ENCODE assay signal across 16 cellular contexts in genomic region chr6:28215425-28215824, GRCh38. TPM values are rescaled to one million over a fixed set of nuclear protein-coding genes. Genes with fewer than 3 reads are reported as not detected.
DNase-seq lines count a peak whose midpoint lies in the region; ATAC-seq, FAIRE-seq and TF ChIP-seq lines count a peak whose summit lies in the region.
"Had no signal": no experiment of that assay in that cellular context is flagged by ENCODE, and none has a peak within 500 bp of the region (broad histone marks: within the 10 kb centered on the region; RNA-seq: fewer than 3 reads in every experiment).

No MANE protein-coding gene starts in this region.

- H2AFZ ChIP-seq in GM12878 (ENCODE audit: control insufficient read depth, low read depth, low read length) (no peak overlapping the region), keratinocyte (ENCODE audit: control insufficient read depth, low read length) (peak overlapping the region; percentile 65), neural progenitor cell (replicated peaks) (no peak overlapping the region)

- no peak overlapping the region for H3K27ac Mint-ChIP-seq in neural progenitor cell
- H3K27ac Mint-ChIP-seq: activated CD8-positive, alpha-beta T cell treated with anti-CD3 and anti-CD28 coated beads, Interleukin-2, amount 10 ng/mL, durations not matched to agents 7 days and 5 days; brain; mesothelial cell of epicardium had no signal

- TF ChIP-seq CTCF in HEK293 (tag by site-specific recombination; IDR thresholded peaks at IDR 0.05) (no peak), GM12878 (IDR thresholded peaks at IDR 0.05 in 2 of 3, conservative IDR thresholded peaks at IDR 0.05 in 1 of 3; ENCODE audit: control insufficient read depth in 2 of 3, extremely low read depth in 1 of 3, insufficient read depth in 1 of 3, low read depth in 3 of 3, low read length in 3 of 3) (no peak), keratinocyte (optimal IDR thresholded peaks at IDR 0.05 in 1 of 3, IDR thresholded peaks at IDR 0.05 in 1 of 3, conservative IDR thresholded peaks at IDR 0.05 in 1 of 3; ENCODE audit: extremely low read depth in 1 of 3, insufficient read depth in 2 of 3, low read length in 3 of 3) (no peak), neural progenitor cell (IDR thresholded peaks at IDR 0.05) (no peak), vagina (IDR thresholded peaks at IDR 0.05) (no peak)

- H3K9me3 ChIP-seq in HEK293 (ENCODE audit: control insufficient read depth, insufficient read depth, low read depth, low read length) (no peaks in the 10 kb centered on the region), GM12878 (replicated peaks; ENCODE audit: control insufficient read depth, insufficient read depth, low read length) (no peaks in the 10 kb centered on the region), keratinocyte (ENCODE audit: control insufficient read depth, low read depth, low read length) (no peaks in the 10 kb centered on the region), neural progenitor cell (ENCODE audit: low read depth) (no peaks in the 10 kb centered on the region), vagina (no peaks in the 10 kb centered on the region)
- H3K9me3 ChIP-seq: gastroesophageal sphincter, ovary had no signal

- H3K4me3 ChIP-seq in HEK293 (ENCODE audit: low read depth, low read length) (no peak overlapping the region), GM12878 (no peak overlapping the region), keratinocyte (ENCODE audit: control insufficient read depth in 2 of 3, extremely low read depth in 1 of 3, insufficient read depth in 2 of 3, low read depth in 1 of 3, low read length in 3 of 3) (peak overlapping the region in 1 of 3 experiments; percentile 1), neural progenitor cell (no peak overlapping the region), vagina (no peak overlapping the region)
- H3K4me3 ChIP-seq: gastroesophageal sphincter, ovary, SK-N-MC had no signal

- H3K4me2 ChIP-seq in GM12878 (ENCODE audit: control insufficient read depth, insufficient read depth) (no peak overlapping the region), keratinocyte (ENCODE audit: control insufficient read depth, extremely low read depth, insufficient read depth, low read depth, low read length) (peak overlapping the region; percentile 44), neural progenitor cell (no peak overlapping the region)

- ATAC-seq in GM12878 (no peak), GM18519 (IDR thresholded peaks at IDR 0.05; ENCODE audit: low FRiP score, unreplicated experiment) (no peak)
- ATAC-seq: activated CD8-positive, alpha-beta T cell treated with anti-CD3 and anti-CD28 coated beads, Interleukin-2, amount 10 ng/mL, durations not matched to agents 7 days and 5 days; gastroesophageal sphincter had no signal

- TF ChIP-seq POLR2A in GM12878 (IDR thresholded peaks at IDR 0.05; ENCODE audit: low read depth, low read length) (no peak), vagina (IDR thresholded peaks at IDR 0.05) (no peak)

- in situ Hi-C loops in GM12878 (cut with MboI) = loop anchor here (5.0 kb wide), 1 partner anchor 73 kb away; the partner anchor contains the start of gene ZKSCAN8

- H3K27me3 ChIP-seq in GM12878 (replicated peaks in 1 of 2; ENCODE audit: control insufficient read depth in 2 of 2, insufficient read depth in 2 of 2, low read length in 1 of 2) = no peaks in the 10 kb centered on the region; a peak in 1 of 4 replicates
- no peaks in the 10 kb centered on the region for H3K27me3 ChIP-seq in keratinocyte (ENCODE audit: control insufficient read depth, extremely low read depth, insufficient read depth, low read length)
- peaks cover 77% of the 10 kb centered on the region for H3K27me3 ChIP-seq in neural progenitor cell
- no peaks in the 10 kb centered on the region for H3K27me3 ChIP-seq in vagina
- H3K27me3 ChIP-seq: ovary had no signal

- H3K27ac ChIP-seq in HEK293 (ENCODE audit: extremely low read depth, low read depth, low read length) (no peak overlapping the region), GM12878 (ENCODE audit: control insufficient read depth, insufficient read depth) (no peak overlapping the region), keratinocyte (ENCODE audit: control insufficient read depth, insufficient read depth, low read length) (no peak overlapping the region), neural progenitor cell (no peak overlapping the region), vagina (no peak overlapping the region)
- H3K27ac ChIP-seq: gastroesophageal sphincter, ovary, SK-N-MC had no signal

- DNase-seq in AG20443 (ENCODE audit: low spot score) (peak; percentile 43), GM12878 (ENCODE audit: low read depth, low spot score) (no peak), keratinocyte (ENCODE audit: low read depth, low spot score) (no peak), neural progenitor cell (ENCODE audit: low spot score) (no peak), vagina (ENCODE audit: extremely low spot score in 2 of 2) (no peak)
- no peak for DNase-seq in activated CD4-positive, CD25-positive, alpha-beta regulatory T cell (lab: John Stamatoyannopoulos, UW)
- DNase-seq: activated CD8-positive, alpha-beta T cell treated with anti-CD3 and anti-CD28 coated beads, Interleukin-2, amount 10 ng/mL, durations not matched to agents 7 days and 5 days; activated effector memory CD4-positive, alpha-beta T cell treated with anti-CD3 and anti-CD28 coated beads, Interleukin-2, amount 50 U/mL, for 16 hours; effector CD8-positive, alpha-beta T cell; ovary had no signal

- H3K27me3 Mint-ChIP-seq in neural progenitor cell (ENCODE audit: insufficient read depth, low read depth) = peaks cover 33% of the 10 kb centered on the region

- H4K20me1 ChIP-seq in GM12878 (ENCODE audit: control insufficient read depth, insufficient read depth) (no peaks in the 10 kb centered on the region), keratinocyte (ENCODE audit: control insufficient read depth, extremely low read depth, insufficient read depth, low read length) (no peaks in the 10 kb centered on the region), neural progenitor cell (ENCODE audit: low read depth) (no peaks in the 10 kb centered on the region)

- peaks cover 3% of the 10 kb centered on the region for H3K9me3 Mint-ChIP-seq in neural progenitor cell
- H3K9me3 Mint-ChIP-seq: mesothelial cell of epicardium had no signal

- no peak for TF ChIP-seq RAD21 in GM12878 (IDR thresholded peaks at IDR 0.05; ENCODE audit: insufficient read depth, low read depth, low read length)

- POLR2A ChIA-PET in HEK293 (lab: Yijun Ruan, JAX) = interaction anchor here (1.1 kb wide), 1 partner anchor 74 kb away, joined by 3 read pairs; the partner anchor contains the start of gene ZKSCAN8
- POLR2A ChIA-PET in GM12878 (lab: Charles Lee) = interaction anchor here (0.6 kb wide), 1 partner anchor 30 kb away, joined by 3 read pairs; no protein-coding TSS in a partner anchor

- intact Hi-C loops in GM12878 (cut with micrococcal nuclease; ENCODE audit: unreplicated experiment) (loop anchor here (10.0 kb wide), 1 partner anchor 729 kb away; no protein-coding TSS in a partner anchor), vagina (cut with DNase I) (no loop called here)

- WGBS in GM12878 (ENCODE audit: insufficient coverage, insufficient replicate concordance, low lambda C conversion rate, missing lambda C conversion rate) = 65% methylated on average over 8 of the region's 8 CpGs

- BruUV-seq in GM12878 (replicated peaks; lab: Mats Ljungman, UMichigan) = no TSS peak

- H3K4me1 ChIP-seq in HEK293 (ENCODE audit: control insufficient read depth, insufficient read depth, low read length) (no peaks in the 10 kb centered on the region; the same call in 1 of the 2 replicates), GM12878 (ENCODE audit: control insufficient read depth, insufficient read depth, low read length) (peaks cover 13% of the 10 kb centered on the region), keratinocyte (ENCODE audit: control insufficient read depth, extremely low read depth, insufficient read depth, low read length) (peaks cover 10% of the 10 kb centered on the region), neural progenitor cell (peaks cover 14% of the 10 kb centered on the region), vagina (peaks cover 15% of the 10 kb centered on the region)

- RAD21 ChIA-PET in GM12878 (lab: Charles Lee; ENCODE audit: unreplicated experiment) = no interaction called here

- CTCF ChIA-PET in HEK293 (lab: Yijun Ruan, JAX) = interaction anchor here (2.0 kb wide), 1 partner anchor 141 kb away, joined by 5 read pairs; no protein-coding TSS in a partner anchor
- CTCF ChIA-PET in GM12878 (lab: Yijun Ruan, JAX) = no interaction called here

- no peak overlapping the region for H3K9ac ChIP-seq in GM12878 (ENCODE audit: control insufficient read depth, insufficient read depth, low read length)
- no peak overlapping the region for H3K9ac ChIP-seq in keratinocyte (ENCODE audit: control insufficient read depth, extremely low read depth, insufficient read depth, low read length)
- H3K9ac ChIP-seq in neural progenitor cell = no peak overlapping the region

- H3K36me3 ChIP-seq in HEK293 (ENCODE audit: control insufficient read depth in 2 of 2, insufficient read depth in 1 of 2, low read length in 2 of 2) = no peaks in the 10 kb centered on the region
- no peaks in the 10 kb centered on the region for H3K36me3 ChIP-seq in GM12878 (ENCODE audit: control insufficient read depth in 2 of 2, insufficient read depth in 2 of 2, low read length in 1 of 2)
- no peaks in the 10 kb centered on the region for H3K36me3 ChIP-seq in keratinocyte (ENCODE audit: control insufficient read depth in 2 of 2, extremely low read depth in 1 of 2, insufficient read depth in 2 of 2, low read length in 2 of 2)
- H3K36me3 ChIP-seq in neural progenitor cell = no peaks in the 10 kb centered on the region
- no peaks in the 10 kb centered on the region for H3K36me3 ChIP-seq in vagina
- H3K36me3 ChIP-seq: gastroesophageal sphincter, ovary had no signal

- no peaks in the 10 kb centered on the region for H3K79me2 ChIP-seq in GM12878 (ENCODE audit: control insufficient read depth, insufficient read depth, low read length)
- no peaks in the 10 kb centered on the region for H3K79me2 ChIP-seq in keratinocyte (ENCODE audit: control insufficient read depth, insufficient read depth, low read length)
- H3K79me2 ChIP-seq in neural progenitor cell (ENCODE audit: low read depth) = no peaks in the 10 kb centered on the region

- FAIRE-seq in GM12878 (lab: Jason Lieb, UNC) (no peak), keratinocyte (lab: Jason Lieb, UNC) (peak; percentile 52)

- H3K36me3 Mint-ChIP-seq in neural progenitor cell = no peaks in the 10 kb centered on the region
- H3K36me3 Mint-ChIP-seq: brain, mesothelial cell of epicardium had no signal

- SMC1A ChIA-PET in GM12878 (lab: Charles Lee; ENCODE audit: uncharacterized antibody, unreplicated experiment) = no interaction called here

- H3K4me1 Mint-ChIP-seq in neural progenitor cell = peaks cover 13% of the 10 kb centered on the region

- no peaks in the 10 kb centered on the region for H3K9me1 ChIP-seq in keratinocyte (ENCODE audit: control insufficient read depth, extremely low read depth, insufficient read depth, low read length)

- TF ChIP-seq EP300 in GM12878 (IDR thresholded peaks at IDR 0.05; ENCODE audit: borderline replicate concordance in 1 of 2, control insufficient read depth in 1 of 2, low read depth in 2 of 2, low read length in 2 of 2) = no peak

- H3K4me3 Mint-ChIP-seq in neural progenitor cell = no peak overlapping the region
- H3K4me3 Mint-ChIP-seq: activated CD8-positive, alpha-beta T cell treated with anti-CD3 and anti-CD28 coated beads, Interleukin-2, amount 10 ng/mL, durations not matched to agents 7 days and 5 days; mesothelial cell of epicardium had no signal

- dilution Hi-C loops in keratinocyte (cut with MboI; ENCODE audit: extremely low pct_ligation_motif_present, low sequenced_read_pairs) = no loop called here

- H3F3A ChIP-seq in neural progenitor cell (ENCODE audit: low read depth) = peaks cover 23% of the 10 kb centered on the region

RNA-seq across cellular contexts. Expression of gene ZSCAN9, which starts 9.7 kb away (rescaled TPM):
- total RNA-seq in GM12878 (2013; cell fraction: nucleolus; rRNA removed) = 57.9 and 64.7 TPM in 2 replicates
- total RNA-seq in GM12878 (2014; rRNA removed) = 17.8 and 20.9 TPM in 2 replicates
- 22.6 and 23.4 TPM in 2 replicates for total RNA-seq in GM12878 (2014; rRNA removed; fragmentation: Illumina TruSeq; extraction: Trizol)
- 16.6 and 17.0 TPM in 2 replicates for total RNA-seq in GM12878 (2021)
- 8.5 TPM for polyA plus RNA-seq in GM12878 (2011; ENCODE audit: low read depth)
- 28.7 and 29.2 TPM in 2 replicates for polyA plus RNA-seq in GM12878 (2011; rRNA removed)
- polyA plus RNA-seq in GM12878 (2011; cell fraction: cytosol; rRNA removed) = 16.7 and 18.9 TPM in 2 replicates
- polyA plus RNA-seq in GM12878 (2011; cell fraction: nucleus; rRNA removed) = 26.2 and 30.2 TPM in 2 replicates
- 7.0 and 9.1 TPM in 2 replicates for polyA plus RNA-seq in GM12878 (2012)
- polyA plus RNA-seq in GM12878 (2014; fragmentation: Illumina TruSeq; extraction: Trizol) = 22.8 and 25.3 TPM in 2 replicates
- 10 to 100 TPM; 10.2 to 12.4 TPM for polyA plus RNA-seq in GM12878 (2014; fragmentation: Nextera tagmentation; extraction: Ambion mirVana)
- polyA plus RNA-seq in GM12878 (2014; rRNA removed) = 16.9 and 22.5 TPM in 2 replicates
- 10 to 100 TPM in 1 of 2 experiments, 1 to 10 TPM in 1; 8.1 to 10.4 TPM for polyA plus RNA-seq in GM12878 (2016; fragmentation: Nextera tagmentation; extraction: Ambion mirVana)
- polyA minus RNA-seq in GM12878 (2011; rRNA and poly(A)+ RNA removed) = 28.9 and 32.7 TPM in 2 replicates
- 3.6 and 3.9 TPM in 2 replicates for polyA minus RNA-seq in GM12878 (2011; cell fraction: cytosol; rRNA and poly(A)+ RNA removed)
- polyA minus RNA-seq in GM12878 (2011; cell fraction: nucleus; rRNA and poly(A)+ RNA removed) = 27.8 and 40.8 TPM in 2 replicates
- 8.3 to 15.9 TPM (median 12.0 TPM) in 3 replicates for polyA plus RNA-seq in keratinocyte
- polyA plus RNA-seq in keratinocyte (2011; ENCODE audit: low read depth) = 8.0 TPM
- 4.6 and 8.4 TPM in 2 replicates for polyA plus RNA-seq in keratinocyte (2011; cell fraction: cytosol; rRNA removed)
- polyA plus RNA-seq in keratinocyte (2011; cell fraction: nucleus; rRNA removed) = 29.4 and 36.9 TPM in 2 replicates
- 4.9 and 12.9 TPM in 2 replicates for polyA plus RNA-seq in keratinocyte (2012; ENCODE audit: low replicate concordance)
- 2.2 to 11.5 TPM (median 11.2 TPM) in 3 replicates for polyA minus RNA-seq in keratinocyte
- 4.6 TPM for polyA minus RNA-seq in keratinocyte (2011; cell fraction: cytosol; rRNA and poly(A)+ RNA removed)
- 9.9 and 12.6 TPM in 2 replicates for polyA minus RNA-seq in keratinocyte (2011; cell fraction: nucleus; rRNA and poly(A)+ RNA removed)
- 34.6 and 34.7 TPM in 2 replicates for total RNA-seq in neural progenitor cell (ENCODE audit: low replicate concordance)
- total RNA-seq in vagina = 11.3 TPM

RNA-seq across cellular contexts. Expression of gene ZKSCAN4, which starts 36.6 kb away (rescaled TPM):
- 7.5 and 8.4 TPM in 2 replicates for total RNA-seq in GM12878 (2013; cell fraction: nucleolus; rRNA removed)
- 4.4 and 5.8 TPM in 2 replicates for total RNA-seq in GM12878 (2014; rRNA removed)
- 5.8 and 6.1 TPM in 2 replicates for total RNA-seq in GM12878 (2014; rRNA removed; fragmentation: Illumina TruSeq; extraction: Trizol)
- total RNA-seq in GM12878 (2021) = 5.8 and 6.4 TPM in 2 replicates
- polyA plus RNA-seq in GM12878 (2011; ENCODE audit: low read depth) = 2.7 TPM
- 5.5 and 7.0 TPM in 2 replicates for polyA plus RNA-seq in GM12878 (2011; rRNA removed)
- polyA plus RNA-seq in GM12878 (2011; cell fraction: cytosol; rRNA removed) = 3.2 and 3.9 TPM in 2 replicates
- 4.3 and 4.9 TPM in 2 replicates for polyA plus RNA-seq in GM12878 (2011; cell fraction: nucleus; rRNA removed)
- polyA plus RNA-seq in GM12878 (2012) = 3.3 and 5.0 TPM in 2 replicates
- 6.5 and 7.4 TPM in 2 replicates for polyA plus RNA-seq in GM12878 (2014; fragmentation: Illumina TruSeq; extraction: Trizol)
- polyA plus RNA-seq in GM12878 (2014; fragmentation: Nextera tagmentation; extraction: Ambion mirVana) = 1 to 10 TPM; 3.0 to 3.3 TPM
- polyA plus RNA-seq in GM12878 (2014; rRNA removed) = 4.3 and 4.8 TPM in 2 replicates
- polyA plus RNA-seq in GM12878 (2016; fragmentation: Nextera tagmentation; extraction: Ambion mirVana) = 1 to 10 TPM; 4.9 to 5.1 TPM
- polyA minus RNA-seq in GM12878 (2011; rRNA and poly(A)+ RNA removed) = 6.5 and 7.1 TPM in 2 replicates
- 2.7 and 3.2 TPM in 2 replicates for polyA minus RNA-seq in GM12878 (2011; cell fraction: cytosol; rRNA and poly(A)+ RNA removed)
- 3.7 and 4.2 TPM in 2 replicates for polyA minus RNA-seq in GM12878 (2011; cell fraction: nucleus; rRNA and poly(A)+ RNA removed)
- 2.6 to 3.5 TPM (median 2.9 TPM) in 3 replicates for polyA plus RNA-seq in keratinocyte
- 0.69 TPM for polyA plus RNA-seq in keratinocyte (2011; ENCODE audit: low read depth)
- polyA plus RNA-seq in keratinocyte (2011; cell fraction: cytosol; rRNA removed) = 1.6 and 1.9 TPM in 2 replicates
- polyA plus RNA-seq in keratinocyte (2011; cell fraction: nucleus; rRNA removed) = 3.5 and 3.8 TPM in 2 replicates
- 2.3 and 2.7 TPM in 2 replicates for polyA plus RNA-seq in keratinocyte (2012; ENCODE audit: low replicate concordance)
- polyA minus RNA-seq in keratinocyte = 0.56 to 3.2 TPM (median 2.8 TPM) in 3 replicates
- 2.7 TPM for polyA minus RNA-seq in keratinocyte (2011; cell fraction: cytosol; rRNA and poly(A)+ RNA removed)
- 2.1 and 2.4 TPM in 2 replicates for polyA minus RNA-seq in keratinocyte (2011; cell fraction: nucleus; rRNA and poly(A)+ RNA removed)
- 5.9 and 9.8 TPM in 2 replicates for total RNA-seq in neural progenitor cell (ENCODE audit: low replicate concordance)
- 5.9 TPM for total RNA-seq in vagina

RNA-seq across cellular contexts. Expression of gene NKAPL, which starts 43.7 kb away (rescaled TPM):
- 0.29 TPM in 1 of 2 replicates, not detected in the other for total RNA-seq in GM12878 (2013; cell fraction: nucleolus; rRNA removed)
- total RNA-seq in GM12878 (2014; rRNA removed) (0.16 and 0.17 TPM in 2 replicates), GM12878 (2014; rRNA removed; fragmentation: Illumina TruSeq; extraction: Trizol) (0.27 and 0.32 TPM in 2 replicates), GM12878 (2021) (0.11 and 0.18 TPM in 2 replicates), neural progenitor cell (ENCODE audit: low replicate concordance) (not detected in 2 replicates), vagina (not detected)
- polyA plus RNA-seq in GM12878 (2011; ENCODE audit: low read depth) = not detected
- polyA plus RNA-seq in GM12878 (2011; rRNA removed) (not detected in 2 replicates), GM12878 (2014; fragmentation: Illumina TruSeq; extraction: Trizol) (0.15 and 0.29 TPM in 2 replicates), GM12878 (2014; fragmentation: Nextera tagmentation; extraction: Ambion mirVana) (under 1 TPM; 0.10 to 0.22 TPM), GM12878 (2014; rRNA removed) (0.27 and 0.31 TPM in 2 replicates), GM12878 (2016; fragmentation: Nextera tagmentation; extraction: Ambion mirVana) (under 1 TPM; 0.19 to 0.48 TPM), keratinocyte (0.25 to 0.35 TPM (median 0.31 TPM) in 3 replicates)
- polyA plus RNA-seq in GM12878 (2011; cell fraction: cytosol; rRNA removed) = not detected in 2 replicates
- polyA plus RNA-seq in GM12878 (2011; cell fraction: nucleus; rRNA removed) = 0.07 TPM in 1 of 2 replicates, not detected in the other
- 0.09 and 0.21 TPM in 2 replicates for polyA plus RNA-seq in GM12878 (2012)
- not detected in 2 replicates for polyA minus RNA-seq in GM12878 (2011; rRNA and poly(A)+ RNA removed)
- polyA minus RNA-seq in GM12878 (2011; cell fraction: cytosol; rRNA and poly(A)+ RNA removed) = not detected in 2 replicates
- polyA minus RNA-seq in GM12878 (2011; cell fraction: nucleus; rRNA and poly(A)+ RNA removed) = not detected in 2 replicates
- polyA plus RNA-seq in keratinocyte (2011; ENCODE audit: low read depth) = 1.6 TPM
- polyA plus RNA-seq in keratinocyte (2011; cell fraction: cytosol; rRNA removed) = 0.40 and 0.48 TPM in 2 replicates
- polyA plus RNA-seq in keratinocyte (2011; cell fraction: nucleus; rRNA removed) = 0.29 and 0.59 TPM in 2 replicates
- 0.47 and 1.0 TPM in 2 replicates for polyA plus RNA-seq in keratinocyte (2012; ENCODE audit: low replicate concordance)
- polyA minus RNA-seq in keratinocyte = 0.56 TPM in 1 of 3 replicates, not detected in the others
- not detected for polyA minus RNA-seq in keratinocyte (2011; cell fraction: cytosol; rRNA and poly(A)+ RNA removed)
- 0.32 TPM in 1 of 2 replicates, not detected in the other for polyA minus RNA-seq in keratinocyte (2011; cell fraction: nucleus; rRNA and poly(A)+ RNA removed)
- total RNA-seq: activated CD8-positive, alpha-beta T cell treated with anti-CD3 and anti-CD28 coated beads, Interleukin-2, amount 10 ng/mL, durations not matched to agents 7 days and 5 days; mesothelial cell of epicardium had no signal

RNA-seq across cellular contexts. Expression of gene ZSCAN26, which starts 51.5 kb away (rescaled TPM):
- 36.7 and 38.1 TPM in 2 replicates for total RNA-seq in GM12878 (2013; cell fraction: nucleolus; rRNA removed)
- total RNA-seq in GM12878 (2014; rRNA removed) = 4.5 and 8.7 TPM in 2 replicates
- total RNA-seq in GM12878 (2014; rRNA removed; fragmentation: Illumina TruSeq; extraction: Trizol) = 7.4 and 7.6 TPM in 2 replicates
- total RNA-seq in GM12878 (2021) = 5.4 and 7.4 TPM in 2 replicates
- polyA plus RNA-seq in GM12878 (2011; ENCODE audit: low read depth) = 6.4 TPM
- polyA plus RNA-seq in GM12878 (2011; rRNA removed) = 13.3 and 14.1 TPM in 2 replicates
- polyA plus RNA-seq in GM12878 (2011; cell fraction: cytosol; rRNA removed) = 6.2 and 8.1 TPM in 2 replicates
- 19.6 and 26.9 TPM in 2 replicates for polyA plus RNA-seq in GM12878 (2011; cell fraction: nucleus; rRNA removed)
- 6.0 and 7.3 TPM in 2 replicates for polyA plus RNA-seq in GM12878 (2012)
- 8.9 and 14.6 TPM in 2 replicates for polyA plus RNA-seq in GM12878 (2014; fragmentation: Illumina TruSeq; extraction: Trizol)
- polyA plus RNA-seq in GM12878 (2014; fragmentation: Nextera tagmentation; extraction: Ambion mirVana) = 1 to 10 TPM; 4.6 to 5.4 TPM
- 5.6 and 6.9 TPM in 2 replicates for polyA plus RNA-seq in GM12878 (2014; rRNA removed)
- polyA plus RNA-seq in GM12878 (2016; fragmentation: Nextera tagmentation; extraction: Ambion mirVana) = 1 to 10 TPM; 5.9 to 6.0 TPM
- polyA minus RNA-seq in GM12878 (2011; rRNA and poly(A)+ RNA removed) = 16.2 and 18.3 TPM in 2 replicates
- 1.7 and 2.7 TPM in 2 replicates for polyA minus RNA-seq in GM12878 (2011; cell fraction: cytosol; rRNA and poly(A)+ RNA removed)
- polyA minus RNA-seq in GM12878 (2011; cell fraction: nucleus; rRNA and poly(A)+ RNA removed) = 7.9 and 10.4 TPM in 2 replicates
- 7.2 to 9.8 TPM (median 7.3 TPM) in 3 replicates for polyA plus RNA-seq in keratinocyte
- polyA plus RNA-seq in keratinocyte (2011; ENCODE audit: low read depth) = 2.3 TPM
- 4.4 and 7.4 TPM in 2 replicates for polyA plus RNA-seq in keratinocyte (2011; cell fraction: cytosol; rRNA removed)
- polyA plus RNA-seq in keratinocyte (2011; cell fraction: nucleus; rRNA removed) = 11.7 and 15.2 TPM in 2 replicates
- 3.9 and 4.9 TPM in 2 replicates for polyA plus RNA-seq in keratinocyte (2012; ENCODE audit: low replicate concordance)
- 2.4 to 9.2 TPM (median 5.7 TPM) in 3 replicates for polyA minus RNA-seq in keratinocyte
- 4.2 TPM for polyA minus RNA-seq in keratinocyte (2011; cell fraction: cytosol; rRNA and poly(A)+ RNA removed)
- 4.3 and 6.1 TPM in 2 replicates for polyA minus RNA-seq in keratinocyte (2011; cell fraction: nucleus; rRNA and poly(A)+ RNA removed)
- 36.8 and 40.5 TPM in 2 replicates for total RNA-seq in neural progenitor cell (ENCODE audit: low replicate concordance)
- total RNA-seq in vagina = 18.7 TPM
